Comparison of ENCODE assay signal across 9 cellular contexts in genomic region chr17:45298546-45299285, GRCh38. TPM values are rescaled to one million over a fixed set of nuclear protein-coding genes. Genes with fewer than 3 reads are reported as not detected.
DNase-seq lines count a peak whose midpoint lies in the region; ATAC-seq, FAIRE-seq and TF ChIP-seq lines count a peak whose summit lies in the region.
"Had no signal": no experiment of that assay in that cellular context is flagged by ENCODE, and none has a peak within 500 bp of the region (broad histone marks: within the 10 kb centered on the region; RNA-seq: fewer than 3 reads in every experiment).

No MANE protein-coding gene starts in this region.

- ATAC-seq in A549: peak; percentile 15 to 18; a peak in 3 of 6 replicates

- H3K4me2 ChIP-seq in A549: peak overlapping the region; percentile 44

- H3K9me3 Mint-ChIP-seq in activated T-helper 1 cell treated with anti-CD3 and anti-CD28 coated beads, Interleukin-12 subunit alpha, Interleukin-12 subunit beta, Interleukin-2, Interleukin-4 antibody, amounts not matched to agents 30 ng/mL and 10 ng/mL and 1 ng/mL, durations not matched to agents 14 hours and 24 hours and 36 hours: no peaks in the 10 kb centered on the region
- no peaks in the 10 kb centered on the region for H3K9me3 Mint-ChIP-seq in mesothelial cell of epicardium

- H3K4me3 Mint-ChIP-seq in activated T-helper 1 cell treated with anti-CD3 and anti-CD28 coated beads, Interleukin-12 subunit alpha, Interleukin-12 subunit beta, Interleukin-2, Interleukin-4 antibody, amounts not matched to agents 30 ng/mL and 10 ng/mL and 1 ng/mL, durations not matched to agents 14 hours and 24 hours and 36 hours: no peak overlapping the region
- H3K4me3 Mint-ChIP-seq in mesothelial cell of epicardium: no peak overlapping the region

- no peak for TF ChIP-seq EP300 in A549 (IDR thresholded peaks at IDR 0.05)

- FAIRE-seq in A549 (lab: Jason Lieb, UNC): no peak
- FAIRE-seq in GM18507 (lab: Jason Lieb, UNC): peak; percentile 74

- TF ChIP-seq POLR2A in A549 (IDR thresholded peaks at IDR 0.05; ENCODE audit: low read length): no peak

- POLR2A ChIA-PET in A549 (lab: Yijun Ruan, JAX): interaction anchor here (1.0 to 2.3 kb wide), 2 partner anchors 18 to 21 kb away, joined by 3 to 8 read pairs; partner anchors contain the start of gene MAP3K14

- H3K4me1 Mint-ChIP-seq in activated T-helper 1 cell treated with anti-CD3 and anti-CD28 coated beads, Interleukin-12 subunit alpha, Interleukin-12 subunit beta, Interleukin-2, Interleukin-4 antibody, amounts not matched to agents 30 ng/mL and 10 ng/mL and 1 ng/mL, durations not matched to agents 14 hours and 24 hours and 36 hours (ENCODE audit: low read depth): peaks cover 79% of the 10 kb centered on the region
- H3K4me1 Mint-ChIP-seq in mesothelial cell of epicardium: peaks cover 41% of the 10 kb centered on the region

- H3K27ac Mint-ChIP-seq in activated T-helper 1 cell treated with anti-CD3 and anti-CD28 coated beads, Interleukin-12 subunit alpha, Interleukin-12 subunit beta, Interleukin-2, Interleukin-4 antibody, amounts not matched to agents 30 ng/mL and 10 ng/mL and 1 ng/mL, durations not matched to agents 14 hours and 24 hours and 36 hours: peak overlapping the region; percentile 25
- peak overlapping the region; percentile 84 for H3K27ac Mint-ChIP-seq in mesothelial cell of epicardium

- H3K4me3 ChIP-seq in A549: no peak overlapping the region
- H3K4me3 ChIP-seq: adrenal gland had no signal

- TF ChIP-seq RAD21 in A549 (conservative IDR thresholded peaks at IDR 0.05 in 1 of 2, IDR thresholded peaks at IDR 0.05 in 1 of 2): no peak

- CTCF ChIA-PET in A549 (lab: Yijun Ruan, JAX): interaction anchor here (0.9 to 39.8 kb wide), 7 partner anchors 8 to 92 kb away, joined by 3 to 640 read pairs (median 10); partner anchors contain the start of gene MAP3K14

- peaks cover 44% of the 10 kb centered on the region for H3K36me3 Mint-ChIP-seq in activated T-helper 1 cell treated with anti-CD3 and anti-CD28 coated beads, Interleukin-12 subunit alpha, Interleukin-12 subunit beta, Interleukin-2, Interleukin-4 antibody, amounts not matched to agents 30 ng/mL and 10 ng/mL and 1 ng/mL, durations not matched to agents 14 hours and 24 hours and 36 hours (ENCODE audit: low read depth)
- no peaks in the 10 kb centered on the region for H3K36me3 Mint-ChIP-seq in mesothelial cell of epicardium

- H3K27me3 Mint-ChIP-seq in activated T-helper 1 cell treated with anti-CD3 and anti-CD28 coated beads, Interleukin-12 subunit alpha, Interleukin-12 subunit beta, Interleukin-2, Interleukin-4 antibody, amounts not matched to agents 30 ng/mL and 10 ng/mL and 1 ng/mL, durations not matched to agents 14 hours and 24 hours and 36 hours (ENCODE audit: insufficient read depth): no peaks in the 10 kb centered on the region
- H3K27me3 Mint-ChIP-seq in mesothelial cell of epicardium (ENCODE audit: low read depth): no peaks in the 10 kb centered on the region

- H3K4me1 ChIP-seq in A549: peaks cover 97% of the 10 kb centered on the region

- intact Hi-C loops in activated T-helper 1 cell treated with anti-CD3 and anti-CD28 coated beads, Interleukin-12 subunit alpha, Interleukin-12 subunit beta, Interleukin-2, Interleukin-4 antibody, amounts not matched to agents 30 ng/mL and 10 ng/mL and 1 ng/mL, durations not matched to agents 14 hours and 24 hours and 36 hours (cut with micrococcal nuclease): no loop called here

- no peak for TF ChIP-seq CTCF in A549 (IDR thresholded peaks at IDR 0.05)
- TF ChIP-seq CTCF in mesothelial cell of epicardium (IDR thresholded peaks at IDR 0.05; ENCODE audit: unreplicated experiment): no peak

- DNase-seq in A549 (ENCODE audit: low read depth in 1 of 2, low spot score in 1 of 2) (no peak), GM18507 (ENCODE audit: extremely low spot score, insufficient read length, low read depth) (no peak), mesothelial cell of epicardium (ENCODE audit: low spot score in 2 of 2, unreplicated experiment in 2 of 2) (no peak), NCI-H1436 treated with DMSO at 0.1 percent for 48 hours (lab: John Stamatoyannopoulos, UW) (no peak), substantia nigra (lab: John Stamatoyannopoulos, UW) (no peak), NCI-H1092 (lab: John Stamatoyannopoulos, UW) (no peak)
- no peak for DNase-seq in activated T-helper 1 cell treated with anti-CD3 and anti-CD28 coated beads, Interleukin-12 subunit alpha, Interleukin-12 subunit beta, Interleukin-2, Interleukin-4 antibody, amounts not matched to agents 30 ng/mL and 10 ng/mL and 1 ng/mL, durations not matched to agents 14 hours and 24 hours and 36 hours (ENCODE audit: low spot score)
- DNase-seq in stimulated activated CD4-positive, alpha-beta T cell treated with anti-CD3 and anti-CD28 coated beads, Interleukin-2, amount 100 ng/mL, for 48 hours: no peak

- no peaks in the 10 kb centered on the region for H3K9me3 ChIP-seq in A549
- H3K9me3 ChIP-seq: adrenal gland had no signal

- WGBS in A549 (ENCODE audit: missing lambda C conversion rate): 80% methylated on average over 8 of the region's 8 CpGs

- H3K27ac ChIP-seq in A549 (peak overlapping the region; percentile 48 to 61), substantia nigra (ENCODE audit: low read depth, low read length, poor library complexity, severe bottlenecking) (no peak overlapping the region)

TF ChIP-seq in A549, 52 proteins besides CTCF, POLR2A, EP300 and RAD21:
- no peak for TF ChIP-seq RARB (CRISPR knock-in tag; IDR thresholded peaks at IDR 0.05)

RNA-seq across cellular contexts. Expression of gene MAP3K14, which starts 18.1 kb away (rescaled TPM):
- polyA plus RNA-seq in A549 (2011; rRNA removed) (9.1 and 10.9 TPM in 2 replicates), A549 (2017; fragmentation: RNase III; extraction: RNeasy Plus Mini Kit Qiagen cat#74134 plus additional on column Dnase treatment) (30.7 to 53.6 TPM (median 34.5 TPM) in 3 replicates)
- 39.9 and 49.0 TPM in 2 replicates for polyA plus RNA-seq in A549 (2012; cell fraction: cytosol; rRNA removed)
- polyA plus RNA-seq in A549 (2012; cell fraction: nucleus; rRNA removed): 142 and 168 TPM in 2 replicates
- 12.0 and 13.0 TPM in 2 replicates for polyA minus RNA-seq in A549 (2011; rRNA and poly(A)+ RNA removed)
- total RNA-seq in activated T-helper 1 cell treated with anti-CD3 and anti-CD28 coated beads, Interleukin-12 subunit alpha, Interleukin-12 subunit beta, Interleukin-2, Interleukin-4 antibody, amounts not matched to agents 30 ng/mL and 10 ng/mL and 1 ng/mL, durations not matched to agents 14 hours and 24 hours and 36 hours: 64.4 and 64.7 TPM in 2 replicates
- total RNA-seq in mesothelial cell of epicardium: 8.9 to 9.9 TPM (median 9.8 TPM) in 3 replicates

RNA-seq across cellular contexts. Expression of gene SPATA32, which starts 36.8 kb away (rescaled TPM):
- polyA plus RNA-seq in A549 (2011; rRNA removed) (0.05 and 0.08 TPM in 2 replicates), A549 (2017; fragmentation: RNase III; extraction: RNeasy Plus Mini Kit Qiagen cat#74134 plus additional on column Dnase treatment) (0.09 to 0.25 TPM (median 0.21 TPM) in 3 replicates)
- 0.09 and 0.16 TPM in 2 replicates for polyA plus RNA-seq in A549 (2012; cell fraction: cytosol; rRNA removed)
- 0.40 and 0.54 TPM in 2 replicates for polyA plus RNA-seq in A549 (2012; cell fraction: nucleus; rRNA removed)
- polyA minus RNA-seq in A549 (2011; rRNA and poly(A)+ RNA removed): not detected in 2 replicates
- 0.44 and 0.56 TPM in 2 replicates for total RNA-seq in activated T-helper 1 cell treated with anti-CD3 and anti-CD28 coated beads, Interleukin-12 subunit alpha, Interleukin-12 subunit beta, Interleukin-2, Interleukin-4 antibody, amounts not matched to agents 30 ng/mL and 10 ng/mL and 1 ng/mL, durations not matched to agents 14 hours and 24 hours and 36 hours
- total RNA-seq in mesothelial cell of epicardium: not detected in 3 replicates
- polyA plus RNA-seq: adrenal gland had no signal
